ENCODE assay signal across 8 cellular contexts in genomic region chr1:31155216-31155806, GRCh38.
A peak's percentile ranks its signal among the peaks of the same experiment; 100 is the strongest.
DNase-seq lines count a peak whose midpoint lies in the region; ATAC-seq and TF ChIP-seq lines count a peak whose summit lies in the region.

No MANE protein-coding gene starts in this region.

- H3K27me3 ChIP-seq in fibroblast of lung (ENCODE audit: control insufficient read depth, insufficient read depth, low read length), result no peaks in the 10 kb centered on the region

- H3K9me3 ChIP-seq in fibroblast of lung (ENCODE audit: control insufficient read depth, insufficient read depth, low read depth, low read length), result no peaks in the 10 kb centered on the region

- H3K4me2 ChIP-seq in fibroblast of lung (ENCODE audit: extremely low read depth, insufficient read depth, low read length), result peak overlapping the region; percentile 36

- no peak overlapping the region for H3K27ac ChIP-seq in fibroblast of lung (ENCODE audit: insufficient read depth, low read length)

- H3K27me3 Mint-ChIP-seq in natural killer cell treated with Interleukin-12 subunit alpha and Interleukin-12 subunit beta and Interleukin-15 and Interleukin-18, amount 100 ng/mL, for 72 hours, result peaks cover 0 to 3% of the 10 kb centered on the region in 2 donors
- H3K27me3 Mint-ChIP-seq in stimulated activated naive CD8-positive, alpha-beta T cell treated with anti-CD3 and anti-CD28 coated beads, Interleukin-15, Interleukin-2, amounts not matched to agents 100 ng/mL and 50 ng/mL, for 24 hours, result no peaks in the 10 kb centered on the region

- H3K36me3 ChIP-seq in fibroblast of lung (ENCODE audit: control insufficient read depth, insufficient read depth, low read length), result no peaks in the 10 kb centered on the region

- no peak overlapping the region for H2AFZ ChIP-seq in fibroblast of lung (ENCODE audit: low read length)

- TF ChIP-seq CTCF in fibroblast of lung (conservative IDR thresholded peaks at IDR 0.05 in 1 of 2, IDR thresholded peaks at IDR 0.05 in 1 of 2; ENCODE audit: low read depth in 1 of 2, low read length in 2 of 2), result peak in 1 of 2 donors; percentile 22

- peak overlapping the region in 1 of 2 donors; percentile 36 for H3K27ac Mint-ChIP-seq in natural killer cell treated with Interleukin-12 subunit alpha and Interleukin-12 subunit beta and Interleukin-15 and Interleukin-18, amount 100 ng/mL, for 72 hours
- peak overlapping the region; percentile 91 for H3K27ac Mint-ChIP-seq in stimulated activated naive CD8-positive, alpha-beta T cell treated with anti-CD3 and anti-CD28 coated beads, Interleukin-15, Interleukin-2, amounts not matched to agents 100 ng/mL and 50 ng/mL, for 24 hours

- H3K36me3 Mint-ChIP-seq in natural killer cell treated with Interleukin-12 subunit alpha and Interleukin-12 subunit beta and Interleukin-15 and Interleukin-18, amount 100 ng/mL, for 72 hours, result no peaks in the 10 kb centered on the region
- H3K36me3 Mint-ChIP-seq in stimulated activated naive CD8-positive, alpha-beta T cell treated with anti-CD3 and anti-CD28 coated beads, Interleukin-15, Interleukin-2, amounts not matched to agents 100 ng/mL and 50 ng/mL, for 24 hours (ENCODE audit: low read depth), result no peaks in the 10 kb centered on the region

- H3K9ac ChIP-seq in fibroblast of lung (ENCODE audit: insufficient read depth, low read length), result peak overlapping the region; percentile 84

- ATAC-seq in HG03175 (IDR thresholded peaks at IDR 0.05; ENCODE audit: unreplicated experiment), result peak; percentile 75
- ATAC-seq in natural killer cell treated with Interleukin-12 subunit alpha and Interleukin-12 subunit beta and Interleukin-15 and Interleukin-18, amount 100 ng/mL, for 72 hours, result peak; percentile 85 to 89

- H3K4me3 ChIP-seq in fibroblast of lung (replicated peaks in 1 of 4; ENCODE audit: control extremely low read depth in 1 of 4, insufficient read depth in 1 of 4, low read depth in 3 of 4, low read length in 4 of 4), result peak overlapping the region; percentile 32 to 77 (median 58)

- H3K4me1 ChIP-seq in fibroblast of lung (ENCODE audit: control insufficient read depth, extremely low read depth, insufficient read depth, low read length), result peaks cover 3% of the 10 kb centered on the region

- DNase-seq in NCI-H524 (lab: John Stamatoyannopoulos, UW) (peak; percentile 34 to 46), NCI-H524 treated with DMSO at 0.1 percent for 48 hours (lab: John Stamatoyannopoulos, UW) (no peak), OCI-M2 (lab: John Stamatoyannopoulos, UW; ENCODE audit: unreplicated experiment) (peak; percentile 13), fibroblast of lung (ENCODE audit: low read depth in 2 of 2) (peak; percentile 55 to 71)
- DNase-seq in activated T-cell treated with anti-CD3 and anti-CD28 coated beads, Interleukin-2, amount 50 U/mL, for 1 hour, result peak; percentile 64
- peak; percentile 78 for DNase-seq in natural killer cell treated with Interleukin-12 subunit alpha and Interleukin-12 subunit beta and Interleukin-15 and Interleukin-18, amount 100 ng/mL, for 72 hours (ENCODE audit: low spot score)

- H3K4me1 Mint-ChIP-seq in natural killer cell treated with Interleukin-12 subunit alpha and Interleukin-12 subunit beta and Interleukin-15 and Interleukin-18, amount 100 ng/mL, for 72 hours (ENCODE audit: low read depth in 2 of 2), result peaks cover 4 to 9% of the 10 kb centered on the region in 2 donors
- H3K4me1 Mint-ChIP-seq in stimulated activated naive CD8-positive, alpha-beta T cell treated with anti-CD3 and anti-CD28 coated beads, Interleukin-15, Interleukin-2, amounts not matched to agents 100 ng/mL and 50 ng/mL, for 24 hours (ENCODE audit: low read depth), result peaks cover 13% of the 10 kb centered on the region

- H3K79me2 ChIP-seq in fibroblast of lung (ENCODE audit: control insufficient read depth, insufficient read depth, low read length), result no peaks in the 10 kb centered on the region

- no peaks in the 10 kb centered on the region for H4K20me1 ChIP-seq in fibroblast of lung (ENCODE audit: control insufficient read depth, extremely low read depth, insufficient read depth, low read length)

- H3K9me3 Mint-ChIP-seq in natural killer cell treated with Interleukin-12 subunit alpha and Interleukin-12 subunit beta and Interleukin-15 and Interleukin-18, amount 100 ng/mL, for 72 hours, result no peaks in the 10 kb centered on the region
- H3K9me3 Mint-ChIP-seq in stimulated activated naive CD8-positive, alpha-beta T cell treated with anti-CD3 and anti-CD28 coated beads, Interleukin-15, Interleukin-2, amounts not matched to agents 100 ng/mL and 50 ng/mL, for 24 hours, result no peaks in the 10 kb centered on the region

- H3K4me3 Mint-ChIP-seq in natural killer cell treated with Interleukin-12 subunit alpha and Interleukin-12 subunit beta and Interleukin-15 and Interleukin-18, amount 100 ng/mL, for 72 hours, result peak overlapping the region; percentile 90
- H3K4me3 Mint-ChIP-seq in stimulated activated naive CD8-positive, alpha-beta T cell treated with anti-CD3 and anti-CD28 coated beads, Interleukin-15, Interleukin-2, amounts not matched to agents 100 ng/mL and 50 ng/mL, for 24 hours, result peak overlapping the region; percentile 92
